38 cellular contexts compared by ENCODE assay signal in genomic region chr11:48248902-48249301, GRCh38. TPM values are rescaled to one million over a fixed set of nuclear protein-coding genes. Genes with fewer than 3 reads are reported as not detected.
"Had no signal": no experiment of that assay in that cellular context is flagged by ENCODE, and none has a peak within 500 bp of the region (broad histone marks: within the 10 kb centered on the region; RNA-seq: fewer than 3 reads in every experiment).

No MANE protein-coding gene starts in this region.

- H3K27me3 ChIP-seq: MG63 had no signal

- H3K4me3 ChIP-seq: MG63 had no signal

- DNase-seq: Karpas-422, Kasumi-1, MG63, MM.1S, MV-4-11, NCI-H1048, NCI-H1092, NCI-H1092 treated with DMSO at 0.1 percent for 48 hours, NCI-H1105, NCI-H1105 treated with DMSO at 0.1 percent for 48 hours, NCI-H1417, NCI-H1417 treated with DMSO at 0.1 percent for 48 hours, NCI-H1436, NCI-H1436 treated with DMSO at 0.1 percent for 48 hours, NCI-H146, NCI-H1694, NCI-H1694 treated with DMSO at 0.1 percent for 48 hours, NCI-H187, NCI-H187 treated with DMSO at 0.1 percent for 48 hours, NCI-H1930, NCI-H2029, NCI-H2029 treated with DMSO at 0.1 percent for 48 hours, NCI-H2081, NCI-H2081 treated with DMSO at 0.1 percent for 48 hours, NCI-H2107, NCI-H2171, NCI-H2171 treated with DMSO at 0.1 percent for 48 hours, NCI-H2227 treated with DMSO at 0.1 percent for 48 hours, NCI-H226, NCI-H345, NCI-H446, NCI-H446 treated with DMSO at 0.1 percent for 48 hours, NCI-H510A, NCI-H510A treated with DMSO at 0.1 percent for 48 hours had no signal

- H3K36me3 ChIP-seq: MG63 had no signal

RNA-seq across cellular contexts. Expression of gene OR4X2, which starts 4.0 kb away (rescaled TPM):
- total RNA-seq: LHCN-M2, M059J, MCF 10A, NCI-H460 had no signal

RNA-seq across cellular contexts. Expression of gene OR4X1, which starts 14.8 kb away (rescaled TPM):
- total RNA-seq: LHCN-M2, M059J, MCF 10A, NCI-H460 had no signal

RNA-seq across cellular contexts. Expression of gene OR4B1, which starts 32.3 kb away (rescaled TPM):
- total RNA-seq: LHCN-M2, M059J, MCF 10A, NCI-H460 had no signal

RNA-seq across cellular contexts. Expression of gene OR4S1, which starts 57.1 kb away (rescaled TPM):
- total RNA-seq: LHCN-M2, M059J, MCF 10A, NCI-H460 had no signal
